In genomic region chr13:91904005-91904404, GRCh38 we compare ENCODE assay signal across 13 cellular contexts.
DNase-seq lines count a peak whose midpoint lies in the region; ATAC-seq and FAIRE-seq lines count a peak whose summit lies in the region.
"Had no signal": no experiment of that assay in that cellular context is flagged by ENCODE, and none has a peak within 500 bp of the region (broad histone marks: within the 10 kb centered on the region; RNA-seq: fewer than 3 reads in every experiment).

No MANE protein-coding gene starts in this region.

- no peak for FAIRE-seq in GM19239 (lab: Jason Lieb, UNC)
- FAIRE-seq: D721Med had no signal

- no peaks in the 10 kb centered on the region for H3K36me3 Mint-ChIP-seq in stimulated activated naive B cell treated with anti-CD40 and anti-IgM and Interleukin-4, amounts not matched to agents 10 μg/mL and 1 μg/mL and 100 μg/mL, for 72 hours
- H3K36me3 Mint-ChIP-seq: natural killer cell treated with Interleukin-12 subunit alpha and Interleukin-12 subunit beta and Interleukin-15 and Interleukin-18, amount 100 ng/mL, for 72 hours had no signal

- H3K27ac Mint-ChIP-seq in stimulated activated naive B cell treated with anti-CD40 and anti-IgM and Interleukin-4, amounts not matched to agents 10 μg/mL and 1 μg/mL and 100 μg/mL, for 72 hours, result no peak overlapping the region
- H3K27ac Mint-ChIP-seq: natural killer cell treated with Interleukin-12 subunit alpha and Interleukin-12 subunit beta and Interleukin-15 and Interleukin-18, amount 100 ng/mL, for 72 hours had no signal

- DNase-seq in stimulated activated naive B cell treated with anti-CD40 and anti-IgM and Interleukin-4, amounts not matched to agents 10 μg/mL and 1 μg/mL and 100 μg/mL, for 72 hours, result no peak
- no peak for DNase-seq in stimulated activated naive CD8-positive, alpha-beta T cell treated with anti-CD3 and anti-CD28 coated beads, Interleukin-15, Interleukin-2, amounts not matched to agents 100 U/mL and 50 U/mL, for 24 hours
- DNase-seq in GM19239 (ENCODE audit: insufficient read length, low spot score) (no peak), LoVo (ENCODE audit: low spot score) (no peak)
- DNase-seq: foreskin keratinocyte, left cardiac atrium, NCI-H2029, T1000 had no signal

- H3K9me3 Mint-ChIP-seq in stimulated activated naive B cell treated with anti-CD40 and anti-IgM and Interleukin-4, amounts not matched to agents 10 μg/mL and 1 μg/mL and 100 μg/mL, for 72 hours, result no peaks in the 10 kb centered on the region

- peaks cover 4 to 9% of the 10 kb centered on the region in 2 donors for H3K4me1 Mint-ChIP-seq in stimulated activated naive B cell treated with anti-CD40 and anti-IgM and Interleukin-4, amounts not matched to agents 10 μg/mL and 1 μg/mL and 100 μg/mL, for 72 hours

- ATAC-seq in GM19324 (IDR thresholded peaks at IDR 0.05; ENCODE audit: low FRiP score, unreplicated experiment) (peak; percentile 57), HG02623 (IDR thresholded peaks at IDR 0.05; ENCODE audit: unreplicated experiment) (peak; percentile 85), HG03354 (IDR thresholded peaks at IDR 0.05; ENCODE audit: poor library complexity, severe bottlenecking, unreplicated experiment) (peak; percentile 94)
- ATAC-seq in stimulated activated naive B cell treated with anti-CD40 and anti-IgM and Interleukin-4, amounts not matched to agents 10 μg/mL and 1 μg/mL and 100 μg/mL, for 72 hours (replicated peaks), result peak; percentile 68
- no peak for ATAC-seq in stimulated activated naive CD8-positive, alpha-beta T cell treated with anti-CD3 and anti-CD28 coated beads, Interleukin-15, Interleukin-2, amounts not matched to agents 100 U/mL and 50 U/mL, for 24 hours
- ATAC-seq: foreskin keratinocyte; left cardiac atrium; natural killer cell treated with Interleukin-12 subunit alpha and Interleukin-12 subunit beta and Interleukin-15 and Interleukin-18, amount 100 ng/mL, for 72 hours had no signal

- H3K27me3 Mint-ChIP-seq in stimulated activated naive B cell treated with anti-CD40 and anti-IgM and Interleukin-4, amounts not matched to agents 10 μg/mL and 1 μg/mL and 100 μg/mL, for 72 hours, result no peaks in the 10 kb centered on the region
- H3K27me3 Mint-ChIP-seq: natural killer cell treated with Interleukin-12 subunit alpha and Interleukin-12 subunit beta and Interleukin-15 and Interleukin-18, amount 100 ng/mL, for 72 hours had no signal

- H3K4me3 Mint-ChIP-seq in stimulated activated naive B cell treated with anti-CD40 and anti-IgM and Interleukin-4, amounts not matched to agents 10 μg/mL and 1 μg/mL and 100 μg/mL, for 72 hours, result peak overlapping the region in 1 of 2 donors; percentile 14
- H3K4me3 Mint-ChIP-seq: natural killer cell treated with Interleukin-12 subunit alpha and Interleukin-12 subunit beta and Interleukin-15 and Interleukin-18, amount 100 ng/mL, for 72 hours had no signal
